ENCODE assay signal across 9 cellular contexts in genomic region chr7:155533120-155533826, GRCh38. TPM values are rescaled to one million over a fixed set of nuclear protein-coding genes. Genes with fewer than 3 reads are reported as not detected.
DNase-seq lines count a peak whose midpoint lies in the region; ATAC-seq and TF ChIP-seq lines count a peak whose summit lies in the region.
"Had no signal": no experiment of that assay in that cellular context is flagged by ENCODE, and none has a peak within 500 bp of the region (broad histone marks: within the 10 kb centered on the region; RNA-seq: fewer than 3 reads in every experiment).

No MANE protein-coding gene starts in this region.

- peak overlapping the region; percentile 59 to 86 (median 75) for H3K4me3 Mint-ChIP-seq in CD4-positive, alpha-beta memory T cell
- H3K4me3 Mint-ChIP-seq in natural killer cell, result peak overlapping the region; percentile 67

- 1% methylated on average over 60 of the region's 60 CpGs for WGBS in HUES64

- H3K9me3 Mint-ChIP-seq in CD4-positive, alpha-beta memory T cell, result peaks cover 0 to 11% (median 0%) of the 10 kb centered on the region in 8 donors
- no peaks in the 10 kb centered on the region for H3K9me3 Mint-ChIP-seq in natural killer cell

- H3K9ac ChIP-seq in HUES64 (ENCODE audit: low read depth, low read length), result no peak overlapping the region

- intact Hi-C loops in CD4-positive, alpha-beta memory T cell (cut with micrococcal nuclease), result loop anchor here (5.0 kb wide), 1 partner anchor 606 kb away; no protein-coding TSS in a partner anchor
- intact Hi-C loops in natural killer cell (cut with micrococcal nuclease), result loop anchor here (5.0 kb wide), 1 partner anchor 151 kb away; no protein-coding TSS in a partner anchor

- no peaks in the 10 kb centered on the region for H3K36me3 ChIP-seq in CD4-positive, alpha-beta memory T cell (ENCODE audit: insufficient read depth, low read length)
- H3K36me3 ChIP-seq in HUES64 (ENCODE audit: insufficient read depth, low read length), result no peaks in the 10 kb centered on the region

- TF ChIP-seq CTCF in choroid plexus epithelial cell (conservative IDR thresholded peaks at IDR 0.05; ENCODE audit: low read depth, low read length) (no peak), natural killer cell (IDR thresholded peaks at IDR 0.05) (no peak)

- H3K27ac Mint-ChIP-seq in CD4-positive, alpha-beta memory T cell, result no peak overlapping the region
- no peak overlapping the region for H3K27ac Mint-ChIP-seq in natural killer cell

- peaks cover 12% of the 10 kb centered on the region for H3K4me1 ChIP-seq in CD4-positive, alpha-beta memory T cell (ENCODE audit: insufficient read depth, low read length)
- H3K4me1 ChIP-seq in HUES64 (ENCODE audit: insufficient read depth, low read length), result no peaks in the 10 kb centered on the region; the same call in 1 of the 2 replicates

- H3K36me3 Mint-ChIP-seq in CD4-positive, alpha-beta memory T cell, result no peaks in the 10 kb centered on the region
- no peaks in the 10 kb centered on the region for H3K36me3 Mint-ChIP-seq in natural killer cell

- no peaks in the 10 kb centered on the region for H3K9me3 ChIP-seq in CD4-positive, alpha-beta memory T cell (ENCODE audit: control insufficient read depth in 1 of 2, low read length in 2 of 2)
- H3K9me3 ChIP-seq in HUES64 (ENCODE audit: insufficient read depth, low read depth, low read length), result no peaks in the 10 kb centered on the region

- H3K27ac ChIP-seq in CD4-positive, alpha-beta memory T cell (ENCODE audit: low read depth, low read length), result no peak overlapping the region
- no peak overlapping the region for H3K27ac ChIP-seq in HUES64 (ENCODE audit: low read depth, low read length)

- peaks cover 51 to 57% of the 10 kb centered on the region in 2 donors for H3K27me3 Mint-ChIP-seq in CD4-positive, alpha-beta memory T cell
- H3K27me3 Mint-ChIP-seq in natural killer cell (ENCODE audit: low read depth in 2 of 2), result peaks cover 66 to 70% of the 10 kb centered on the region in 2 donors

- no peak for DNase-seq in CD4-positive, alpha-beta memory T cell
- DNase-seq in choroid plexus epithelial cell (ENCODE audit: low read depth) (peak; percentile 4), natural killer cell (no peak), NCI-H2227 (lab: John Stamatoyannopoulos, UW; ENCODE audit: unreplicated experiment) (no peak), SKM-1 treated with dmso at 0.1 percent for 144 hours (lab: John Stamatoyannopoulos, UW; ENCODE audit: unreplicated experiment) (no peak), NCI-H82 treated with DMSO at 0.1 percent for 48 hours (lab: John Stamatoyannopoulos, UW; ENCODE audit: unreplicated experiment) (no peak)

- H3K27me3 ChIP-seq in CD4-positive, alpha-beta memory T cell (ENCODE audit: insufficient read depth, low read length), result peaks cover 21% of the 10 kb centered on the region
- H3K27me3 ChIP-seq in HUES64 (ENCODE audit: insufficient read depth, low read length), result peaks cover 88% of the 10 kb centered on the region

- CTCF ChIA-PET in CD4-positive, alpha-beta memory T cell (lab: Charles Lee; ENCODE audit: partially characterized antibody), result interaction anchor here (1.2 kb wide), 1 partner anchor 155 kb away, joined by 3 read pairs; no protein-coding TSS in a partner anchor

- no peak overlapping the region for H3K4me3 ChIP-seq in CD4-positive, alpha-beta memory T cell (ENCODE audit: low read length in 2 of 2)
- H3K4me3 ChIP-seq in HUES64 (ENCODE audit: low read length) (peak overlapping the region; percentile 44), choroid plexus epithelial cell (ENCODE audit: low read depth, low read length) (no peak overlapping the region)

- POLR2A ChIA-PET in CD4-positive, alpha-beta memory T cell (lab: Charles Lee; ENCODE audit: partially characterized antibody), result interaction anchor here (0.6 kb wide), 1 partner anchor 12 kb away, joined by 4 read pairs; no protein-coding TSS in a partner anchor

- H3K4me1 Mint-ChIP-seq in CD4-positive, alpha-beta memory T cell, result peaks cover 9 to 23% (median 15%) of the 10 kb centered on the region in 4 donors
- H3K4me1 Mint-ChIP-seq in natural killer cell, result peaks cover 12 to 17% of the 10 kb centered on the region in 2 donors

- ATAC-seq in natural killer cell (peak in 2 of 3 donors; percentile 52 to 68), HG03039 (IDR thresholded peaks at IDR 0.05; ENCODE audit: unreplicated experiment) (no peak)

RNA-seq across cellular contexts. Expression of gene CNPY1, which starts 13.1 kb away (rescaled TPM):
- not detected for total RNA-seq in CD4-positive, alpha-beta memory T cell
- polyA plus RNA-seq in CD4-positive, alpha-beta memory T cell, result not detected
- 1.1 TPM for polyA plus RNA-seq in HUES64 (2013, experiment 1 of 2)
- 2.4 TPM for polyA plus RNA-seq in HUES64 (2013, experiment 2 of 2)
- not detected for total RNA-seq in natural killer cell
- total RNA-seq: pulmonary artery endothelial cell had no signal
